ENCODE assay signal across 8 cellular contexts in the genomic region with DNA sequence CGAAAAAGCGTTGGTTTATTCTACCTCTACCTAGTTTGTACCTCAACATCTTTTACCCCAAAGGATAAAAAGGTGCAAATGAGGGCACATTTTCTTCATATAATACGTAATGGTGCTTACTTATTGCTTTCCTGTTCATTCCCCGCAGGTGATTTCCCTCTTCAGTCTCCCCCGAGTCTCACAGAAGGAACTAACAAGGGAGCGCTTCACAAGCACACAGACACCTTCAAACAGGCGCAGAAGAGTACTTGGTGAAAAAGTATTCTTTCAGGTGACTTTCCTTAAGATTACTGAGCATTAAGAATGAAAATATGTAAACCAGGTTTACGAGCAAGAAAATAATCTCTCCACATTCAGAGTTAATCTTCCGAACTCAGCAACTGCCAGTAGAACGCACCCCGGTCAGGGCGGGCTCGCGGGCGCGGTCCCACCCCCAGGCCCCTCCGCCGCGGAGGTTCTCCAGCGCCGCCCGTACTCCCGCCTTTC. TPM values are rescaled to one million over a fixed set of nuclear protein-coding genes. Genes with fewer than 3 reads are reported as not detected.
DNase-seq lines count a peak whose midpoint lies in the region; ATAC-seq and TF ChIP-seq lines count a peak whose summit lies in the region.

No MANE protein-coding gene starts in this region.

- H3K36me3 Mint-ChIP-seq in activated naive CD8-positive, alpha-beta T cell treated with anti-CD3 and anti-CD28 coated beads for 36 hours, result peaks cover 2% of the 10 kb centered on the region

- ATAC-seq in GM18502 (IDR thresholded peaks at IDR 0.05; ENCODE audit: poor library complexity, unreplicated experiment) (no peak), GM18909 (IDR thresholded peaks at IDR 0.05; ENCODE audit: poor library complexity, unreplicated experiment) (no peak)

- no peak for TF ChIP-seq EP300 in suprapubic skin (IDR thresholded peaks at IDR 0.05)

- WGBS in suprapubic skin, result 1% methylated on average over 23 of the region's 23 CpGs

- H3K9me3 ChIP-seq in HUES6 (ENCODE audit: control insufficient read depth, insufficient read depth, low read depth, low read length), result no peaks in the 10 kb centered on the region
- H3K9me3 ChIP-seq in suprapubic skin, result no peaks in the 10 kb centered on the region

- peak overlapping the region; percentile 80 for H3K4me3 ChIP-seq in HUES6 (ENCODE audit: low read depth, low read length)
- H3K4me3 ChIP-seq in suprapubic skin, result peak overlapping the region; percentile 99

- peak overlapping the region; percentile 90 for H3K27ac Mint-ChIP-seq in activated naive CD8-positive, alpha-beta T cell treated with anti-CD3 and anti-CD28 coated beads for 36 hours

- H3K9ac ChIP-seq in HUES6 (ENCODE audit: low read length), result peak overlapping the region; percentile 63

- peaks cover 60% of the 10 kb centered on the region for H3K4me1 Mint-ChIP-seq in activated naive CD8-positive, alpha-beta T cell treated with anti-CD3 and anti-CD28 coated beads for 36 hours

- H3K36me3 ChIP-seq in HUES6 (ENCODE audit: control insufficient read depth, insufficient read depth, low read length) (no peaks in the 10 kb centered on the region), suprapubic skin (no peaks in the 10 kb centered on the region)

- peaks cover 2% of the 10 kb centered on the region; the same call in 1 of the 2 replicates for H3K27me3 ChIP-seq in HUES6 (ENCODE audit: control insufficient read depth, insufficient read depth, low read length)
- no peaks in the 10 kb centered on the region for H3K27me3 ChIP-seq in suprapubic skin

- TF ChIP-seq POLR2A in suprapubic skin (IDR thresholded peaks at IDR 0.05), result no peak

- H3K9me3 Mint-ChIP-seq in activated naive CD8-positive, alpha-beta T cell treated with anti-CD3 and anti-CD28 coated beads for 36 hours, result no peaks in the 10 kb centered on the region

- H3K27ac ChIP-seq in HUES6 (ENCODE audit: low read depth, low read length), result no peak overlapping the region
- peak overlapping the region; percentile 91 for H3K27ac ChIP-seq in suprapubic skin

- DNase-seq in GM13977 (ENCODE audit: low spot score) (peak; percentile 43), islet precursor cell (peak; percentile 52), suprapubic skin (ENCODE audit: low spot score in 2 of 2) (no peak), globus pallidus (ENCODE audit: low spot score) (no peak)
- no peak for DNase-seq in activated naive CD8-positive, alpha-beta T cell treated with anti-CD3 and anti-CD28 coated beads for 36 hours

- H3K4me3 Mint-ChIP-seq in activated naive CD8-positive, alpha-beta T cell treated with anti-CD3 and anti-CD28 coated beads for 36 hours, result peak overlapping the region; percentile 99

- in situ Hi-C loops in GM13977 (cut with MboI; ENCODE audit: low pct_unique_long_range_greater_than_20kb, low sequenced_read_pairs, unreplicated experiment), result no loop called here

- H3K4me1 ChIP-seq in HUES6 (ENCODE audit: control insufficient read depth, insufficient read depth, low read length) (peaks cover 8% of the 10 kb centered on the region), suprapubic skin (peaks cover 19% of the 10 kb centered on the region)

- H3K27me3 Mint-ChIP-seq in activated naive CD8-positive, alpha-beta T cell treated with anti-CD3 and anti-CD28 coated beads for 36 hours, result no peaks in the 10 kb centered on the region

- TF ChIP-seq CTCF in GM13977 (IDR thresholded peaks at IDR 0.05; ENCODE audit: extremely low read depth, insufficient read depth, missing control alignments) (no peak), suprapubic skin (IDR thresholded peaks at IDR 0.05) (no peak)

RNA-seq across cellular contexts. Expression of gene RABGAP1L, which starts 0.5 kb away (rescaled TPM):
- 10 to 100 TPM; 20.2 to 22.6 TPM for total RNA-seq in activated naive CD8-positive, alpha-beta T cell treated with anti-CD3 and anti-CD28 coated beads for 36 hours
- total RNA-seq in suprapubic skin, result 100 to 1,000 TPM in 1 of 4 donors, 10 to 100 TPM in 3; 48.2 to 102 (median 59.1) TPM

Comparison
In these comparisons a context has a peak if more than half of its experiments do, and no peak if none do; other contexts are left out.
1. DNase-seq: peak in GM13977 (single experiment) and islet precursor cell (single experiment); none in activated naive CD8-positive, alpha-beta T cell treated with anti-CD3 and anti-CD28 coated beads for 36 hours (single experiment), suprapubic skin (0 of 2) and globus pallidus (single experiment).